Comparison of ENCODE assay signal across 27 cellular contexts in the genomic region with DNA sequence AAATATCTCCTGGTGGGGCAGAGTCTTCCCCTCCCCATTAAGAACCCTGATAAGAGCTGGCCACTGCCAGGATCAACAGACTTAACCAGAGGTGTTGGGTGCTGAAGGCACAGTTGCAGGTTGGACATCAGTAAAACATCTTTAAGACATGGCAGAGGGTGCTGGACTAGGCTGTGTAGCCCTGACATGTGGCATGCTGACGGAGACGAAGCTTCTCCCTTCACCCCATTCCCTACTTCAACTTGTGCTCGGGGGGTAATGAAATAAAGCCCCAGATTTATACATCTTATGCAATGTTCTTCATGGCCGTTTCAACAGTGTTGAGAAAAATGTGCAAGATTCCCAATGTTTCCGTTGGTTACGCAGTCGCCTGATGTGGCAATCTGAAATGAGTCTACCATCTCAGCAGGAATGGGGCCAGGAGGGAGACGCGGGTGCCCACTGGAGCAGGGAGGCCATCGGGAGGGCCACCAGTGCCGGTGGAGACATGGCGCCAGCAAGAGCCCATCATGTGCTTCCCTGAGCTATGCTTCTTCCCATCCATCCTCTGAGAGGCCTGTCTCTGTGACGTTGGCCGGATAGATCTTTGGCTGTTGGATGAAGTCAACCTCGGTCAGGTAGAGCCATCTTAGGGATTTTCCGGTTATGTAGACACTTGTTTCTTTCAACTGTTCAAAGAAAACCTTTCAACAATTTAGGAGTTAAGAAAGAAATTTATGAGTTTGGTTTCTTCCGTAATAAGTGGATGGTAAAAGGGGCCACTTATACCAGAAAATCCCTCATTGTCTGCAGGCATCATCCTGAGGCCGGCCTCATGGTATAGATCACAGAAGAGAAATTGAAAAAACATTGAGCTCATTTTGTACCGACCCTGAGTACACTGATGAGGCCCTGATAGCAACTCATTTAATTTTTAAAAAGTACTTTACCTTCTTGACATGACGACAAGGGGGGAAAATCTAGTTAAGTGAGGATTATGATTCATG. TPM values are rescaled to one million over a fixed set of nuclear protein-coding genes. Genes with fewer than 3 reads are reported as not detected.
DNase-seq lines count a peak whose midpoint lies in the region; ATAC-seq and TF ChIP-seq lines count a peak whose summit lies in the region.
"Had no signal": no experiment of that assay in that cellular context is flagged by ENCODE, and none has a peak within 500 bp of the region (broad histone marks: within the 10 kb centered on the region; RNA-seq: fewer than 3 reads in every experiment).

No MANE protein-coding gene starts in this region.

- H3K4me1 Mint-ChIP-seq in activated naive CD4-positive, alpha-beta T cell treated with anti-CD3 and anti-CD28 coated beads, Interleukin-2, amount 50 U/mL, for 24 hours, result peaks cover 68% of the 10 kb centered on the region
- peaks cover 97% of the 10 kb centered on the region for H3K4me1 Mint-ChIP-seq in dendritic cell treated with granulocyte-macrophage colony-stimulating factor and Interleukin-4, amounts not matched to agents 40 ng/mL and 50 ng/mL, for 4 days (ENCODE audit: low read depth)
- H3K4me1 Mint-ChIP-seq: neural crest cell had no signal

- ATAC-seq in upper lobe of right lung (peak; percentile 58), GM19351 (IDR thresholded peaks at IDR 0.05; ENCODE audit: unreplicated experiment) (no peak), HG03159 (IDR thresholded peaks at IDR 0.05; ENCODE audit: unreplicated experiment) (no peak)
- ATAC-seq: CD8-positive, alpha-beta T cell; foreskin keratinocyte had no signal

- peaks cover 66% of the 10 kb centered on the region for H3K36me3 Mint-ChIP-seq in activated naive CD4-positive, alpha-beta T cell treated with anti-CD3 and anti-CD28 coated beads, Interleukin-2, amount 50 U/mL, for 24 hours
- H3K36me3 Mint-ChIP-seq in dendritic cell treated with granulocyte-macrophage colony-stimulating factor and Interleukin-4, amounts not matched to agents 40 ng/mL and 50 ng/mL, for 4 days (ENCODE audit: low read depth), result peaks cover 95% of the 10 kb centered on the region

- H3K27ac ChIP-seq in upper lobe of right lung (no peak overlapping the region), testis (no peak overlapping the region)
- H3K27ac ChIP-seq: foreskin keratinocyte, KMS-11, prostate gland, skin epidermis, vagina had no signal

- peaks cover under 1% of the 10 kb centered on the region for H3K27me3 ChIP-seq in upper lobe of right lung
- H3K27me3 ChIP-seq in testis, result no peaks in the 10 kb centered on the region
- H3K27me3 ChIP-seq: vagina had no signal

- H3K4me1 ChIP-seq in upper lobe of right lung (peaks cover 11% of the 10 kb centered on the region), testis (peaks cover 5% of the 10 kb centered on the region)
- H3K4me1 ChIP-seq: foreskin keratinocyte, prostate gland, vagina had no signal

- H3K36me3 ChIP-seq in upper lobe of right lung (no peaks in the 10 kb centered on the region), testis (ENCODE audit: low read depth, missing control alignments) (no peaks in the 10 kb centered on the region)
- H3K36me3 ChIP-seq: prostate gland, vagina had no signal

- TF ChIP-seq CTCF in upper lobe of right lung (IDR thresholded peaks at IDR 0.05), result no peak
- no peak for TF ChIP-seq CTCF in testis (IDR thresholded peaks at IDR 0.05)

- H3K4me3 ChIP-seq in upper lobe of right lung (no peak overlapping the region), testis (no peak overlapping the region)
- H3K4me3 ChIP-seq: prostate gland, skin epidermis, vagina had no signal

- H3K9me3 Mint-ChIP-seq in activated naive CD4-positive, alpha-beta T cell treated with anti-CD3 and anti-CD28 coated beads, Interleukin-2, amount 50 U/mL, for 24 hours, result no peaks in the 10 kb centered on the region
- no peaks in the 10 kb centered on the region for H3K9me3 Mint-ChIP-seq in dendritic cell treated with granulocyte-macrophage colony-stimulating factor and Interleukin-4, amounts not matched to agents 40 ng/mL and 50 ng/mL, for 4 days
- H3K9me3 Mint-ChIP-seq: CD8-positive, alpha-beta T cell; neural crest cell had no signal

- H3K27me3 Mint-ChIP-seq in activated naive CD4-positive, alpha-beta T cell treated with anti-CD3 and anti-CD28 coated beads, Interleukin-2, amount 50 U/mL, for 24 hours, result no peaks in the 10 kb centered on the region
- no peaks in the 10 kb centered on the region for H3K27me3 Mint-ChIP-seq in dendritic cell treated with granulocyte-macrophage colony-stimulating factor and Interleukin-4, amounts not matched to agents 40 ng/mL and 50 ng/mL, for 4 days

- peak overlapping the region; percentile 97 for H3K4me3 Mint-ChIP-seq in activated naive CD4-positive, alpha-beta T cell treated with anti-CD3 and anti-CD28 coated beads, Interleukin-2, amount 50 U/mL, for 24 hours
- H3K4me3 Mint-ChIP-seq in dendritic cell treated with granulocyte-macrophage colony-stimulating factor and Interleukin-4, amounts not matched to agents 40 ng/mL and 50 ng/mL, for 4 days, result no peak overlapping the region
- H3K4me3 Mint-ChIP-seq: CD8-positive, alpha-beta T cell; neural crest cell had no signal

- no peak for TF ChIP-seq POLR2A in testis (IDR thresholded peaks at IDR 0.05)

- H3K9me3 ChIP-seq in upper lobe of right lung (no peaks in the 10 kb centered on the region), testis (no peaks in the 10 kb centered on the region)
- H3K9me3 ChIP-seq: prostate gland, vagina had no signal

- no peak for DNase-seq in activated naive CD4-positive, alpha-beta T cell treated with Interleukin-2 at 50 U/mL for 16 hours
- DNase-seq in MV-4-11 (lab: John Stamatoyannopoulos, UW), result peak; percentile 31
- DNase-seq in upper lobe of right lung, result no peak
- DNase-seq in testis, result no peak
- DNase-seq: activated CD8-positive, alpha-beta memory T cell treated with anti-CD3 and anti-CD28 coated beads for 24 hours; activated effector memory CD4-positive, alpha-beta T cell treated with Interleukin-2 at 50 U/mL for 16 hours; anterior cingulate cortex; CD8-positive, alpha-beta T cell; central memory CD4-positive, alpha-beta T cell; foreskin keratinocyte; midbrain; NCI-H1092; NCI-H510A treated with DMSO at 0.1 percent for 48 hours; OCI-M1; Right ventricle myocardium superior; stimulated activated CD4-positive, alpha-beta T cell treated with anti-CD3 and anti-CD28 coated beads, Interleukin-2, amount 100 ng/mL, for 48 hours; T-helper 1 cell had no signal

- H3K27ac Mint-ChIP-seq in activated naive CD4-positive, alpha-beta T cell treated with anti-CD3 and anti-CD28 coated beads, Interleukin-2, amount 50 U/mL, for 24 hours, result peak overlapping the region; percentile 68
- peak overlapping the region; percentile 20 for H3K27ac Mint-ChIP-seq in dendritic cell treated with granulocyte-macrophage colony-stimulating factor and Interleukin-4, amounts not matched to agents 40 ng/mL and 50 ng/mL, for 4 days
- H3K27ac Mint-ChIP-seq: CD8-positive, alpha-beta T cell had no signal

- intact Hi-C loops in dendritic cell treated with granulocyte-macrophage colony-stimulating factor and Interleukin-4, amounts not matched to agents 40 ng/mL and 50 ng/mL, for 4 days (cut with micrococcal nuclease), result loop anchor here (5.0 kb wide), 1 partner anchor 77 kb away; no protein-coding TSS in a partner anchor
- intact Hi-C loops in upper lobe of right lung (cut with DNase I) (no loop called here), testis (cut with DNase I; ENCODE audit: low total_unique reads) (no loop called here)

- WGBS in testis, 2 donors, result 95% methylated on average over 20 of the region's 20 CpGs

RNA-seq across cellular contexts. Expression of a gene that starts 6.4 kb away (rescaled TPM):
- total RNA-seq in upper lobe of right lung (43.1 TPM), testis (10 to 100 TPM; 14.0 to 15.0 TPM)
- 7.2 TPM for polyA plus RNA-seq in testis (ENCODE audit: insufficient read depth, low read depth, low replicate concordance)
- total RNA-seq: foreskin keratinocyte had no signal
- polyA plus RNA-seq: AG04450, foreskin keratinocyte had no signal
